25 cellular contexts compared by ENCODE assay signal in the genomic region with DNA sequence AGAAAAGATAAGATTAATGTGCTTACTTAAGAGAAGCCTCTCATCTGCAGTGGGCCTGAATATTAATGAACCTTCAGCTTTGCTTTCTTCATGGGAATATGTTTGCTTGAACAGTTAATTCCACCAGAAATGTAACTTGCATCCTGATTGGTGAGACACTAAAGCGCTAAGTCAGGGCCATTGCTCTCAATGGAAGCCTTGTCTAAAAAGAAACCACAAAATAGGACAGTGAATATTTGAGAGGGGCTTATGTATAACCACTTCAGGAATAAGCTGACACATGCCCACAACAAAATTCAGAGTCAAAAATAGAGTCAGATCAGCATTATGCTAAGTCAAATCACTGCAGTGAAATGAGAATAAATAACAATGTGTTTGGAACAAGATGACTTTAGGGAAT.
"Had no signal": no experiment of that assay in that cellular context is flagged by ENCODE, and none has a peak within 500 bp of the region (broad histone marks: within the 10 kb centered on the region; RNA-seq: fewer than 3 reads in every experiment).

No MANE protein-coding gene starts in this region.

- H3K4me1 ChIP-seq: gastrocnemius medialis, spleen, tibial artery, upper lobe of left lung, vagina had no signal

- H3K4me3 ChIP-seq: coronary artery, dorsolateral prefrontal cortex, gastrocnemius medialis, mucosa of descending colon, ovary, spleen, tibial artery, upper lobe of left lung, vagina had no signal

- DNase-seq: dorsolateral prefrontal cortex; effector CD8-positive, alpha-beta T cell; gastrocnemius medialis; glutamatergic neuron; islet precursor cell; mammary epithelial cell; mucosa of descending colon; natural killer cell; nucleus accumbens; ovary; right cardiac atrium; spleen; stimulated activated CD4-positive, alpha-beta T cell treated with anti-CD3 and anti-CD28 coated beads, Interleukin-15, amount 100 ng/mL, for 24 hours; stimulated activated CD4-positive, alpha-beta T cell treated with anti-CD3 and anti-CD28 coated beads, Interleukin-1b, Interleukin-23, amount 100 ng/mL, for 48 hours; stimulated activated CD4-positive, alpha-beta T cell treated with anti-CD3 and anti-CD28 coated beads, Interleukin-4, amount 100 ng/mL, for 24 hours; tibial artery; upper lobe of left lung had no signal

- ATAC-seq: esophagus mucosa; gastrocnemius medialis; left lobe of liver; mucosa of descending colon; natural killer cell; right cardiac atrium; stimulated activated memory B cell treated with anti-CD40 and anti-IgM and Interleukin-4, amounts not matched to agents 10 μg/mL and 1 μg/mL and 100 μg/mL, for 72 hours had no signal

- H3K4me1 Mint-ChIP-seq: natural killer cell; stimulated activated memory B cell treated with anti-CD40 and anti-IgM and Interleukin-4, amounts not matched to agents 10 μg/mL and 1 μg/mL and 100 μg/mL, for 72 hours had no signal

- H3K27me3 Mint-ChIP-seq: progenitor cell of endocrine pancreas; stimulated activated memory B cell treated with anti-CD40 and anti-IgM and Interleukin-4, amounts not matched to agents 10 μg/mL and 1 μg/mL and 100 μg/mL, for 72 hours; stimulated activated naive CD8-positive, alpha-beta T cell treated with anti-CD3 and anti-CD28 coated beads, Interleukin-15, Interleukin-2, amounts not matched to agents 100 ng/mL and 50 ng/mL, for 24 hours had no signal

- H3K36me3 ChIP-seq: gastrocnemius medialis, ovary, spleen, tibial artery, upper lobe of left lung, vagina had no signal

- H3K9me3 Mint-ChIP-seq: stimulated activated memory B cell treated with anti-CD40 and anti-IgM and Interleukin-4, amounts not matched to agents 10 μg/mL and 1 μg/mL and 100 μg/mL, for 72 hours; stimulated activated naive CD8-positive, alpha-beta T cell treated with anti-CD3 and anti-CD28 coated beads, Interleukin-15, Interleukin-2, amounts not matched to agents 100 ng/mL and 50 ng/mL, for 24 hours had no signal

- H3K4me3 Mint-ChIP-seq: natural killer cell; neural crest cell; stimulated activated memory B cell treated with anti-CD40 and anti-IgM and Interleukin-4, amounts not matched to agents 10 μg/mL and 1 μg/mL and 100 μg/mL, for 72 hours; stimulated activated naive CD8-positive, alpha-beta T cell treated with anti-CD3 and anti-CD28 coated beads, Interleukin-15, Interleukin-2, amounts not matched to agents 100 ng/mL and 50 ng/mL, for 24 hours had no signal

- H3K9me3 ChIP-seq: gastrocnemius medialis, ovary, spleen, tibial artery, upper lobe of left lung, vagina had no signal

- H3K36me3 Mint-ChIP-seq: natural killer cell; stimulated activated memory B cell treated with anti-CD40 and anti-IgM and Interleukin-4, amounts not matched to agents 10 μg/mL and 1 μg/mL and 100 μg/mL, for 72 hours had no signal

- H3K27me3 ChIP-seq: dorsolateral prefrontal cortex, gastrocnemius medialis, ovary, spleen, tibial artery, upper lobe of left lung, vagina had no signal

- H3K27ac Mint-ChIP-seq: natural killer cell; progenitor cell of endocrine pancreas; stimulated activated memory B cell treated with anti-CD40 and anti-IgM and Interleukin-4, amounts not matched to agents 10 μg/mL and 1 μg/mL and 100 μg/mL, for 72 hours; stimulated activated naive CD8-positive, alpha-beta T cell treated with anti-CD3 and anti-CD28 coated beads, Interleukin-15, Interleukin-2, amounts not matched to agents 100 ng/mL and 50 ng/mL, for 24 hours had no signal

- H3K27ac ChIP-seq: coronary artery, dorsolateral prefrontal cortex, gastrocnemius medialis, ovary, spleen, tibial artery, upper lobe of left lung, vagina had no signal
